In the genomic region with DNA sequence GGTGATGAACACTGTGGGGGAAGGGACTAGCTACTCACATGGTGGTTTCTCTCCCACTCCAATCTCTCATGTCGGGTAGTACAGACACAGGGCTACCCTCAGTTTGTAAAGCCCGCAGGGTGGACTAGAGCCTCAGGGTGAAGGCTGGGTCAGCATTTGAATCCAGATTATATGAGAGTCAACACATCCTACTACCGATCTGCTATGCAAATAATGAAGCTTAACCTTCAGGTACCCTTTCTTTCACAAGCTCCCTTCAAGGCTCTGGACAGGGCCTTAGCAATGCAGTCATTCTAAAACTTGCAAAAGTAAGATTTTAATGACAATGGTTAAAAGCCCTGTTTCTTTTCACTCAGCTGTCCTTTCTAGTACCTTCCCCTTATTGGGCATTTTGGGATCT, we compare ENCODE assay signal across 35 cellular contexts. TPM values are rescaled to one million over a fixed set of nuclear protein-coding genes. Genes with fewer than 3 reads are reported as not detected.
"Had no signal": no experiment of that assay in that cellular context is flagged by ENCODE, and none has a peak within 500 bp of the region (broad histone marks: within the 10 kb centered on the region; RNA-seq: fewer than 3 reads in every experiment).

No MANE protein-coding gene starts in this region.

- H3K27me3 Mint-ChIP-seq: activated CD4-positive, alpha-beta memory T cell treated with anti-CD3 and anti-CD28 coated beads for 36 hours; activated T-helper 17 cell treated with anti-CD3 and anti-CD28 coated beads, Interleukin-2, amount 50 U/mL, for 72 hours; effector memory CD8-positive, alpha-beta T cell; naive B cell; stimulated activated naive CD8-positive, alpha-beta T cell treated with anti-CD3 and anti-CD28 coated beads, Interleukin-15, amount 100 ng/mL, for 72 hours had no signal

- ATAC-seq: activated T-cell treated with anti-CD3 and anti-CD28 coated beads, Interleukin-2, amount 50 U/mL, for 4 hours; activated T-helper 17 cell treated with anti-CD3 and anti-CD28 coated beads, Interleukin-2, amount 50 U/mL, for 72 hours; effector memory CD8-positive, alpha-beta T cell; gastrocnemius medialis; sciatic nerve; stimulated activated effector memory CD8-positive, alpha-beta T cell treated with anti-CD3 and anti-CD28 coated beads, Interleukin-12 subunit alpha, Interleukin-12 subunit beta, amount 100 ng/mL, for 72 hours; stimulated activated naive CD8-positive, alpha-beta T cell treated with anti-CD3 and anti-CD28 coated beads, Interleukin-15, amount 100 ng/mL, for 72 hours had no signal

- H3K36me3 Mint-ChIP-seq: activated CD4-positive, alpha-beta memory T cell treated with anti-CD3 and anti-CD28 coated beads for 36 hours; mesothelial cell of epicardium; naive B cell; stimulated activated effector memory CD8-positive, alpha-beta T cell treated with anti-CD3 and anti-CD28 coated beads, Interleukin-12 subunit alpha, Interleukin-12 subunit beta, amount 100 ng/mL, for 72 hours had no signal

- H3K27me3 ChIP-seq: brain microvascular endothelial cell, gastrocnemius medialis, ovary, upper lobe of left lung, vagina had no signal

- H3K4me3 ChIP-seq: gastrocnemius medialis, ovary, prostate gland, skin epidermis, upper lobe of left lung, vagina had no signal

- FAIRE-seq: astrocyte had no signal

- H3K27ac ChIP-seq: brain microvascular endothelial cell, gastrocnemius medialis, ovary, prostate gland, skin epidermis, upper lobe of left lung, vagina, WERI-Rb-1 had no signal

- H3K27ac Mint-ChIP-seq: activated CD4-positive, alpha-beta memory T cell treated with anti-CD3 and anti-CD28 coated beads for 36 hours; activated CD4-positive, alpha-beta T cell treated with anti-CD3 and anti-CD28 coated beads, Interleukin-2, amount 10 ng/mL, durations not matched to agents 24 days and 14 days; activated T-helper 17 cell treated with anti-CD3 and anti-CD28 coated beads, Interleukin-2, amount 50 U/mL, for 72 hours; effector memory CD8-positive, alpha-beta T cell; mesothelial cell of epicardium; stimulated activated effector memory CD8-positive, alpha-beta T cell treated with anti-CD3 and anti-CD28 coated beads, Interleukin-12 subunit alpha, Interleukin-12 subunit beta, amount 100 ng/mL, for 72 hours; stimulated activated naive CD8-positive, alpha-beta T cell treated with anti-CD3 and anti-CD28 coated beads, Interleukin-15, amount 100 ng/mL, for 72 hours had no signal

- H3K9me3 Mint-ChIP-seq: activated CD4-positive, alpha-beta memory T cell treated with anti-CD3 and anti-CD28 coated beads for 36 hours; activated CD4-positive, alpha-beta T cell treated with anti-CD3 and anti-CD28 coated beads, Interleukin-2, amount 10 ng/mL, durations not matched to agents 24 days and 14 days; activated T-cell treated with anti-CD3 and anti-CD28 coated beads, Interleukin-2, amount 50 U/mL, for 4 hours; activated T-helper 17 cell treated with anti-CD3 and anti-CD28 coated beads, Interleukin-2, amount 50 U/mL, for 72 hours; effector memory CD8-positive, alpha-beta T cell; immature natural killer cell; naive B cell; stimulated activated effector memory CD8-positive, alpha-beta T cell treated with anti-CD3 and anti-CD28 coated beads, Interleukin-12 subunit alpha, Interleukin-12 subunit beta, amount 100 ng/mL, for 72 hours; stimulated activated naive CD8-positive, alpha-beta T cell treated with anti-CD3 and anti-CD28 coated beads, Interleukin-15, amount 100 ng/mL, for 72 hours had no signal

- H3K4me3 Mint-ChIP-seq: activated CD4-positive, alpha-beta memory T cell treated with anti-CD3 and anti-CD28 coated beads for 36 hours; activated CD4-positive, alpha-beta T cell treated with anti-CD3 and anti-CD28 coated beads, Interleukin-2, amount 10 ng/mL, durations not matched to agents 24 days and 14 days; activated T-cell treated with anti-CD3 and anti-CD28 coated beads, Interleukin-2, amount 50 U/mL, for 4 hours; activated T-helper 17 cell treated with anti-CD3 and anti-CD28 coated beads, Interleukin-2, amount 50 U/mL, for 72 hours; effector memory CD8-positive, alpha-beta T cell; immature natural killer cell; mesothelial cell of epicardium; naive B cell; nephron progenitor cell; stimulated activated effector memory CD8-positive, alpha-beta T cell treated with anti-CD3 and anti-CD28 coated beads, Interleukin-12 subunit alpha, Interleukin-12 subunit beta, amount 100 ng/mL, for 72 hours; stimulated activated naive CD8-positive, alpha-beta T cell treated with anti-CD3 and anti-CD28 coated beads, Interleukin-15, amount 100 ng/mL, for 72 hours had no signal

- H3K9me3 ChIP-seq: gastrocnemius medialis, ovary, prostate gland, upper lobe of left lung, vagina had no signal

- H3K4me1 ChIP-seq: prostate gland had no signal

- DNase-seq: activated CD4-positive, alpha-beta memory T cell treated with anti-CD3 and anti-CD28 coated beads for 36 hours; activated CD4-positive, alpha-beta T cell treated with anti-CD3 and anti-CD28 coated beads, Interleukin-2, amount 10 ng/mL, durations not matched to agents 24 days and 14 days; activated CD4-positive, CD25-positive, alpha-beta regulatory T cell treated with anti-CD3 and anti-CD28 coated beads, Interleukin-2, amount 50 U/mL, for 72 hours; activated gamma-delta T cell treated with Interleukin-2 at 50 U/mL for 16 hours; activated naive CD4-positive, alpha-beta T cell treated with anti-CD3 and anti-CD28 coated beads, Interleukin-2, amount 50 U/mL, for 16 hours; activated T-cell treated with anti-CD3 and anti-CD28 coated beads, Interleukin-2, amount 50 U/mL, for 4 hours; amniotic stem cell; brain microvascular endothelial cell; cortex of kidney; effector memory CD8-positive, alpha-beta T cell; erythroblast; gastrocnemius medialis; glutamatergic neuron; immature natural killer cell; naive B cell; nephron progenitor cell; ovary; retina; stimulated activated CD4-positive, alpha-beta T cell treated with anti-CD3 and anti-CD28 coated beads, Interleukin-12 subunit alpha, Interleukin-12 subunit beta, amount 100 ng/mL, for 4 hours; stimulated activated CD4-positive, alpha-beta T cell treated with anti-CD3 and anti-CD28 coated beads, Interleukin-4, amount 100 ng/mL, for 24 hours; stimulated activated naive CD8-positive, alpha-beta T cell treated with anti-CD3 and anti-CD28 coated beads, Interleukin-15, amount 100 ng/mL, for 72 hours; substantia nigra; T-helper 9 cell; upper lobe of left lung; WERI-Rb-1 had no signal

- H3K36me3 ChIP-seq: brain microvascular endothelial cell, gastrocnemius medialis, ovary, prostate gland, upper lobe of left lung, vagina, WERI-Rb-1 had no signal

RNA-seq across cellular contexts. Expression of a gene that starts 25.0 kb away (rescaled TPM):
- total RNA-seq: astrocyte, cerebellum, kidney epithelial cell had no signal
